ENCODE assay signal across 10 cellular contexts in genomic region chr3:172596394-172596706, GRCh38.
A peak's percentile ranks its signal among the peaks of the same experiment; 100 is the strongest.
DNase-seq lines count a peak whose midpoint lies in the region; ATAC-seq and TF ChIP-seq lines count a peak whose summit lies in the region.
"Had no signal": no experiment of that assay in that cellular context is flagged by ENCODE, and none has a peak within 500 bp of the region (broad histone marks: within the 10 kb centered on the region; RNA-seq: fewer than 3 reads in every experiment).

No MANE protein-coding gene starts in this region.

- TF ChIP-seq CTCF in heart right ventricle (IDR thresholded peaks at IDR 0.05) (peak in 2 of 9 donors; percentile 5 to 8), adrenal gland (IDR thresholded peaks at IDR 0.05) (peak in 2 of 6 experiments; percentile 1 to 43), vagina (IDR thresholded peaks at IDR 0.05) (no peak)

- intact Hi-C loops in heart right ventricle (cut with DNase I) (loop anchor here in 9 of 10 donors (1.0 to 10.0 kb wide), 7 partner anchors 52 to 112 kb away; no protein-coding TSS in a partner anchor), Right ventricle myocardium superior (cut with DNase I) (loop anchor here (5.0 kb wide), 1 partner anchor 109 kb away; no protein-coding TSS in a partner anchor), adrenal gland (cut with DNase I) (loop anchor here (5.0 to 10.0 kb wide), 3 partner anchors 82 to 112 kb away; no protein-coding TSS in a partner anchor), vagina (cut with DNase I) (loop anchor here (10.0 kb wide), 1 partner anchor 82 kb away; no protein-coding TSS in a partner anchor)

- H3K9ac ChIP-seq in mucosa of stomach (ENCODE audit: low read length) = peak overlapping the region; percentile 8
- H3K9ac ChIP-seq: BLaER1 had no signal

- H3K27me3 ChIP-seq in heart right ventricle (no peaks in the 10 kb centered on the region), adrenal gland (no peaks in the 10 kb centered on the region), mucosa of stomach (ENCODE audit: control insufficient read depth, insufficient read depth, low read length) (no peaks in the 10 kb centered on the region), vagina (no peaks in the 10 kb centered on the region)
- H3K27me3 ChIP-seq: BLaER1 had no signal

- WGBS in heart right ventricle, 2 donors = 57 to 67% methylated on average over 2 of the region's 2 CpGs
- WGBS in adrenal gland, 4 donors = 39 to 57% (median 53%) methylated on average over 2 of the region's 2 CpGs

- no peak for ATAC-seq in heart right ventricle
- ATAC-seq in Right ventricle myocardium superior (ENCODE audit: poor library complexity) = no peak

- no peaks in the 10 kb centered on the region for H3K9me3 ChIP-seq in heart right ventricle
- H3K9me3 ChIP-seq in adrenal gland (replicated peaks in 1 of 3) = no peaks in the 10 kb centered on the region
- H3K9me3 ChIP-seq in mucosa of stomach (ENCODE audit: control insufficient read depth, low read length) = no peaks in the 10 kb centered on the region
- no peaks in the 10 kb centered on the region for H3K9me3 ChIP-seq in vagina
- H3K9me3 ChIP-seq: BLaER1 had no signal

- no peak for TF ChIP-seq POLR2A in adrenal gland (IDR thresholded peaks at IDR 0.05)
- TF ChIP-seq POLR2A in vagina (IDR thresholded peaks at IDR 0.05) = no peak

- peak overlapping the region in 1 of 10 donors; percentile 43 for H3K4me3 ChIP-seq in heart right ventricle
- H3K4me3 ChIP-seq in adrenal gland = no peak overlapping the region
- no peak overlapping the region for H3K4me3 ChIP-seq in mucosa of stomach (ENCODE audit: low read length)
- H3K4me3 ChIP-seq in vagina = no peak overlapping the region
- H3K4me3 ChIP-seq: BLaER1 had no signal

- H3K4me1 ChIP-seq in heart right ventricle (peaks cover 3 to 51% (median 21%) of the 10 kb centered on the region in 9 donors), adrenal gland (replicated peaks in 1 of 2) (peaks cover 14 to 18% of the 10 kb centered on the region in 2 donors), mucosa of stomach (ENCODE audit: control insufficient read depth, insufficient read depth, low read length) (peaks cover 31% of the 10 kb centered on the region), vagina (peaks cover 12% of the 10 kb centered on the region)

- H3K36me3 ChIP-seq in heart right ventricle = no peaks in the 10 kb centered on the region
- H3K36me3 ChIP-seq in adrenal gland (replicated peaks in 1 of 2) = no peaks in the 10 kb centered on the region
- H3K36me3 ChIP-seq in mucosa of stomach (ENCODE audit: control insufficient read depth, insufficient read depth, low read length) = no peaks in the 10 kb centered on the region
- H3K36me3 ChIP-seq in vagina = no peaks in the 10 kb centered on the region
- H3K36me3 ChIP-seq: BLaER1 had no signal

- DNase-seq in heart right ventricle (no peak), Right ventricle myocardium superior (no peak), adrenal gland (no peak), vagina (ENCODE audit: extremely low spot score in 2 of 2) (no peak), kidney glomerular epithelial cell (lab: John Stamatoyannopoulos, UW) (no peak), NCI-H1417 (lab: John Stamatoyannopoulos, UW) (no peak), caudate nucleus (lab: John Stamatoyannopoulos, UW) (no peak)
- DNase-seq: cortex of kidney had no signal

- H3K27ac ChIP-seq in heart right ventricle (peak overlapping the region in 8 of 10 donors; percentile 78 to 95 (median 84)), adrenal gland (peak overlapping the region in 3 of 5 donors; percentile 18 to 68 (median 67)), vagina (peak overlapping the region; percentile 71), caudate nucleus (ENCODE audit: low read depth, low read length) (no peak overlapping the region)
- H3K27ac ChIP-seq: BLaER1 had no signal
